In the genomic region with DNA sequence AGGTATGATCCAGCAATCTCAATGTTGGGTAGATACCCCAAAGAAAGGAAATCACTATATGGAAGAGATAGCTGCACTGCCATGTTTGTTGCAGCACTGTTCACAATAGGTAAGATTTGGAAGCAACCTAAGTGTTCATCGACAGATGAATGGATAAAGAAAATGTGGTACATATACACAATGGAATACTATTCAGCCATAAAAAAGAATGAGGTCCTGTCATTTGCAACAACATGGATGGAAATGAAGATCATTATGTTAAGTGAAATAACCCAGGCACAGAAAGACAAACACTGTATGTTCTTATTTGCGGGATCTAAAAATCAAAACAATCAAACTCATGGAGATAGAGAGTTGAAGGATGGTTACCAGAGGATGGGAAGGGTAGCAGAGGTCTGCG, we compare ENCODE assay signal across 29 cellular contexts.
"Had no signal": no experiment of that assay in that cellular context is flagged by ENCODE, and none has a peak within 500 bp of the region (broad histone marks: within the 10 kb centered on the region; RNA-seq: fewer than 3 reads in every experiment).

No MANE protein-coding gene starts in this region.

- H3K79me2 ChIP-seq: parathyroid adenoma had no signal

- H3K27ac Mint-ChIP-seq: naive thymus-derived CD4-positive, alpha-beta T cell; natural killer cell; nephron; progenitor cell of endocrine pancreas; stimulated activated effector memory CD8-positive, alpha-beta T cell treated with anti-CD3 and anti-CD28 coated beads, Interleukin-12 subunit alpha, Interleukin-12 subunit beta, amount 100 ng/mL, for 72 hours; stimulated activated naive B cell treated with anti-CD40 and anti-IgM and Interleukin-4, amounts not matched to agents 10 μg/mL and 1 μg/mL and 100 μg/mL, for 72 hours; stimulated activated naive CD8-positive, alpha-beta T cell treated with anti-CD3 and anti-CD28 coated beads, Interleukin-15, Interleukin-2, amounts not matched to agents 100 ng/mL and 50 ng/mL, for 24 hours had no signal

- H3K4me3 Mint-ChIP-seq: naive thymus-derived CD4-positive, alpha-beta T cell; natural killer cell; nephron; neural crest cell; stimulated activated effector memory CD8-positive, alpha-beta T cell treated with anti-CD3 and anti-CD28 coated beads, Interleukin-12 subunit alpha, Interleukin-12 subunit beta, amount 100 ng/mL, for 72 hours; stimulated activated naive B cell treated with anti-CD40 and anti-IgM and Interleukin-4, amounts not matched to agents 10 μg/mL and 1 μg/mL and 100 μg/mL, for 72 hours; stimulated activated naive CD8-positive, alpha-beta T cell treated with anti-CD3 and anti-CD28 coated beads, Interleukin-15, Interleukin-2, amounts not matched to agents 100 ng/mL and 50 ng/mL, for 24 hours had no signal

- H3K27ac ChIP-seq: ovary, parathyroid adenoma, psoas muscle, right lobe of liver, sigmoid colon, stomach, thoracic aorta, thyroid gland, tibial nerve, upper lobe of left lung, uterus had no signal

- H3K4me1 ChIP-seq: parathyroid adenoma, psoas muscle, right lobe of liver, sigmoid colon, stomach, thyroid gland, tibial nerve, upper lobe of left lung, uterus had no signal

- H3K9ac ChIP-seq: parathyroid adenoma had no signal

- H3K36me3 ChIP-seq: ovary, right lobe of liver, sigmoid colon, stomach, thoracic aorta, thyroid gland, tibial nerve, upper lobe of left lung, uterus had no signal

- ATAC-seq: naive thymus-derived CD4-positive, alpha-beta T cell; natural killer cell; psoas muscle; right cardiac atrium; right lobe of liver; stimulated activated effector memory CD8-positive, alpha-beta T cell treated with anti-CD3 and anti-CD28 coated beads, Interleukin-12 subunit alpha, Interleukin-12 subunit beta, amount 100 ng/mL, for 72 hours; stimulated activated naive B cell treated with anti-CD40 and anti-IgM and Interleukin-4, amounts not matched to agents 10 μg/mL and 1 μg/mL and 100 μg/mL, for 72 hours had no signal

- FAIRE-seq: small intestine had no signal

- H2AFZ ChIP-seq: parathyroid adenoma had no signal

- H3K9me3 ChIP-seq: ovary, thyroid gland had no signal

- H3K36me3 Mint-ChIP-seq: naive thymus-derived CD4-positive, alpha-beta T cell; natural killer cell; stimulated activated effector memory CD8-positive, alpha-beta T cell treated with anti-CD3 and anti-CD28 coated beads, Interleukin-12 subunit alpha, Interleukin-12 subunit beta, amount 100 ng/mL, for 72 hours; stimulated activated naive B cell treated with anti-CD40 and anti-IgM and Interleukin-4, amounts not matched to agents 10 μg/mL and 1 μg/mL and 100 μg/mL, for 72 hours had no signal

- DNase-seq: naive thymus-derived CD4-positive, alpha-beta T cell; natural killer cell; occipital lobe; ovary; posterior cingulate gyrus; psoas muscle; right cardiac atrium; right lobe of liver; sigmoid colon; small intestine; stimulated activated CD4-positive, alpha-beta T cell treated with anti-CD3 and anti-CD28 coated beads, Interleukin-15, amount 100 ng/mL, for 24 hours; stimulated activated CD4-positive, alpha-beta T cell treated with anti-CD3 and anti-CD28 coated beads, Interleukin-2, amount 100 ng/mL, for 24 hours; stimulated activated CD4-positive, alpha-beta T cell treated with anti-CD3 and anti-CD28 coated beads, Interleukin-2, amount 100 ng/mL, for 48 hours; stimulated activated CD4-positive, alpha-beta T cell treated with anti-CD3 and anti-CD28 coated beads, Interleukin-4, amount 100 ng/mL, for 24 hours; stimulated activated naive B cell treated with anti-CD40 and anti-IgM and Interleukin-4, amounts not matched to agents 10 μg/mL and 1 μg/mL and 100 μg/mL, for 72 hours; stimulated activated naive CD4-positive, alpha-beta T cell treated with Interleukin-2 at 50 U/mL for 16 hours; stomach; thyroid gland; trophoblast cell; upper lobe of left lung; uterus had no signal

- H3K4me3 ChIP-seq: ovary, psoas muscle, right lobe of liver, sigmoid colon, stomach, thoracic aorta, thyroid gland, tibial nerve, upper lobe of left lung, uterus had no signal

- H3K27me3 Mint-ChIP-seq: progenitor cell of endocrine pancreas had no signal

- H3K27me3 ChIP-seq: ovary, right lobe of liver, sigmoid colon, stomach, thyroid gland, tibial nerve, upper lobe of left lung, uterus had no signal

- H3K4me1 Mint-ChIP-seq: naive thymus-derived CD4-positive, alpha-beta T cell; natural killer cell; nephron; stimulated activated effector memory CD8-positive, alpha-beta T cell treated with anti-CD3 and anti-CD28 coated beads, Interleukin-12 subunit alpha, Interleukin-12 subunit beta, amount 100 ng/mL, for 72 hours; stimulated activated naive B cell treated with anti-CD40 and anti-IgM and Interleukin-4, amounts not matched to agents 10 μg/mL and 1 μg/mL and 100 μg/mL, for 72 hours had no signal
